26 cellular contexts compared by ENCODE assay signal in genomic region chrX:31374786-31375185, GRCh38.
"Had no signal": no experiment of that assay in that cellular context is flagged by ENCODE, and none has a peak within 500 bp of the region (broad histone marks: within the 10 kb centered on the region; RNA-seq: fewer than 3 reads in every experiment).

No MANE protein-coding gene starts in this region.

- H3K27me3 Mint-ChIP-seq: dendritic cell treated with granulocyte-macrophage colony-stimulating factor and Interleukin-4, amounts not matched to agents 40 ng/mL and 50 ng/mL, for 4 days; type B pancreatic cell had no signal

- H3K36me3 ChIP-seq: gastrocnemius medialis, heart left ventricle, lower lobe of right lung, ovary, sigmoid colon, tibial artery had no signal

- H3K4me3 ChIP-seq: gastrocnemius medialis, heart left ventricle, hepatocyte, lower lobe of right lung, ovary, psoas muscle, sigmoid colon, testis, tibial artery had no signal

- H3K27me3 ChIP-seq: gastrocnemius medialis, heart left ventricle, hepatocyte, ovary, sigmoid colon, testis, tibial artery had no signal

- H3K27ac Mint-ChIP-seq: dendritic cell treated with granulocyte-macrophage colony-stimulating factor and Interleukin-4, amounts not matched to agents 40 ng/mL and 50 ng/mL, for 4 days; endodermal cell; natural killer cell; stimulated activated effector memory CD8-positive, alpha-beta T cell treated with anti-CD3 and anti-CD28 coated beads, Interleukin-12 subunit alpha, Interleukin-12 subunit beta, amount 100 ng/mL, for 72 hours; type B pancreatic cell had no signal

- H3K36me3 Mint-ChIP-seq: natural killer cell; stimulated activated effector memory CD8-positive, alpha-beta T cell treated with anti-CD3 and anti-CD28 coated beads, Interleukin-12 subunit alpha, Interleukin-12 subunit beta, amount 100 ng/mL, for 72 hours; type B pancreatic cell had no signal

- H3K27ac ChIP-seq: epithelial cell of prostate, gastrocnemius medialis, heart left ventricle, hepatocyte, lower lobe of right lung, ovary, psoas muscle, sigmoid colon, testis, tibial artery had no signal

- H3K4me1 Mint-ChIP-seq: natural killer cell; stimulated activated effector memory CD8-positive, alpha-beta T cell treated with anti-CD3 and anti-CD28 coated beads, Interleukin-12 subunit alpha, Interleukin-12 subunit beta, amount 100 ng/mL, for 72 hours had no signal

- DNase-seq: effector CD8-positive, alpha-beta T cell; endodermal cell; foreskin fibroblast; gastrocnemius medialis; heart left ventricle; left ventricle myocardium superior; lower lobe of right lung; natural killer cell; occipital lobe; ovary; posterior cingulate gyrus; psoas muscle; right cardiac atrium; sigmoid colon; stimulated activated CD4-positive, alpha-beta T cell treated with anti-CD3 and anti-CD28 coated beads, Interleukin-2, amount 100 ng/mL, for 24 hours; stimulated activated CD4-positive, alpha-beta T cell treated with anti-CD3 and anti-CD28 coated beads, Interleukin-4, amount 100 ng/mL, for 24 hours; stimulated activated naive CD4-positive, alpha-beta T cell treated with Interleukin-2 at 50 U/mL for 16 hours; substantia nigra; testis; tibial artery had no signal

- FAIRE-seq: keratinocyte had no signal

- H3K4me3 Mint-ChIP-seq: dendritic cell treated with granulocyte-macrophage colony-stimulating factor and Interleukin-4, amounts not matched to agents 40 ng/mL and 50 ng/mL, for 4 days; endodermal cell; natural killer cell; stimulated activated effector memory CD8-positive, alpha-beta T cell treated with anti-CD3 and anti-CD28 coated beads, Interleukin-12 subunit alpha, Interleukin-12 subunit beta, amount 100 ng/mL, for 72 hours; type B pancreatic cell had no signal

- H3K9me3 Mint-ChIP-seq: dendritic cell treated with granulocyte-macrophage colony-stimulating factor and Interleukin-4, amounts not matched to agents 40 ng/mL and 50 ng/mL, for 4 days; type B pancreatic cell had no signal
